ENCODE assay signal across 14 cellular contexts in genomic region chr1:236638935-236639334, GRCh38. TPM values are rescaled to one million over a fixed set of nuclear protein-coding genes. Genes with fewer than 3 reads are reported as not detected.
DNase-seq lines count a peak whose midpoint lies in the region; ATAC-seq and TF ChIP-seq lines count a peak whose summit lies in the region.
"Had no signal": no experiment of that assay in that cellular context is flagged by ENCODE, and none has a peak within 500 bp of the region (broad histone marks: within the 10 kb centered on the region; RNA-seq: fewer than 3 reads in every experiment).

No MANE protein-coding gene starts in this region.

- H3K27ac ChIP-seq in left ventricle myocardium inferior (replicated peaks), result peak overlapping the region; percentile 75
- no peak overlapping the region for H3K27ac ChIP-seq in CD8-positive, alpha-beta memory T cell (ENCODE audit: low read depth, low read length)
- H3K27ac ChIP-seq: SJSA1 had no signal

- intact Hi-C loops in left ventricle myocardium inferior (cut with micrococcal nuclease), result no loop called here

- H3K36me3 ChIP-seq in left ventricle myocardium inferior, result no peaks in the 10 kb centered on the region
- H3K36me3 ChIP-seq in CD8-positive, alpha-beta memory T cell (ENCODE audit: insufficient read depth, low read length), result no peaks in the 10 kb centered on the region
- H3K36me3 ChIP-seq: BE2C, SJSA1 had no signal

- no peak overlapping the region for H3K27ac Mint-ChIP-seq in CD8-positive, alpha-beta memory T cell
- no peak overlapping the region for H3K27ac Mint-ChIP-seq in effector memory CD8-positive, alpha-beta T cell

- no peaks in the 10 kb centered on the region for H3K4me1 Mint-ChIP-seq in CD8-positive, alpha-beta memory T cell
- no peaks in the 10 kb centered on the region for H3K4me1 Mint-ChIP-seq in effector memory CD8-positive, alpha-beta T cell (ENCODE audit: low read depth in 2 of 2)
- H3K4me1 Mint-ChIP-seq: CD4-positive, alpha-beta memory T cell had no signal

- peak overlapping the region; percentile 53 for H3K4me3 ChIP-seq in left ventricle myocardium inferior
- H3K4me3 ChIP-seq in CD8-positive, alpha-beta memory T cell (ENCODE audit: low read length), result no peak overlapping the region
- H3K4me3 ChIP-seq: SJSA1 had no signal

- POLR2A ChIA-PET in CD8-positive, alpha-beta memory T cell (lab: Charles Lee), result no interaction called here

- H3K4me3 Mint-ChIP-seq in CD8-positive, alpha-beta memory T cell, result no peak overlapping the region
- no peak overlapping the region for H3K4me3 Mint-ChIP-seq in effector memory CD8-positive, alpha-beta T cell
- H3K4me3 Mint-ChIP-seq: CD4-positive, alpha-beta memory T cell had no signal

- DNase-seq in DMS53 (lab: John Stamatoyannopoulos, UW), result peak; percentile 42
- DNase-seq in DMS53 treated with DMSO at 0.1 percent for 48 hours (lab: John Stamatoyannopoulos, UW; ENCODE audit: unreplicated experiment), result no peak
- DNase-seq in NCI-H345 treated with DMSO at 0.1 percent for 48 hours (lab: John Stamatoyannopoulos, UW; ENCODE audit: unreplicated experiment), result peak; percentile 49
- DNase-seq in left ventricle myocardium inferior, result peak; percentile 18
- peak; percentile 15 for DNase-seq in retina
- no peak for DNase-seq in CD8-positive, alpha-beta memory T cell
- DNase-seq in effector memory CD8-positive, alpha-beta T cell, result no peak
- no peak for DNase-seq in NCI-H2171 (lab: John Stamatoyannopoulos, UW)
- DNase-seq: 8988T; BE2C; CD4-positive, alpha-beta memory T cell; NCI-H1417 treated with DMSO at 0.1 percent for 48 hours; NCI-H526 had no signal

- peaks cover 0 to 2% (median 0%) of the 10 kb centered on the region in 5 donors for H3K9me3 Mint-ChIP-seq in CD8-positive, alpha-beta memory T cell
- no peaks in the 10 kb centered on the region for H3K9me3 Mint-ChIP-seq in effector memory CD8-positive, alpha-beta T cell

- no peak for TF ChIP-seq CTCF in left ventricle myocardium inferior (IDR thresholded peaks at IDR 0.05; ENCODE audit: borderline replicate concordance)

- H3K27me3 ChIP-seq in left ventricle myocardium inferior (ENCODE audit: low read depth), result no peaks in the 10 kb centered on the region
- H3K27me3 ChIP-seq in CD8-positive, alpha-beta memory T cell (ENCODE audit: insufficient read depth, low read length, poor library complexity, severe bottlenecking), result no peaks in the 10 kb centered on the region
- H3K27me3 ChIP-seq: BE2C, SJSA1 had no signal

- H3K27me3 Mint-ChIP-seq in CD8-positive, alpha-beta memory T cell, result peaks cover 14 to 34% of the 10 kb centered on the region in 2 donors
- H3K27me3 Mint-ChIP-seq in effector memory CD8-positive, alpha-beta T cell, result peaks cover 38 to 48% of the 10 kb centered on the region in 2 donors

- H3K36me3 Mint-ChIP-seq in CD8-positive, alpha-beta memory T cell, result no peaks in the 10 kb centered on the region
- H3K36me3 Mint-ChIP-seq in effector memory CD8-positive, alpha-beta T cell (ENCODE audit: insufficient read depth), result peaks cover 3% of the 10 kb centered on the region
- H3K36me3 Mint-ChIP-seq: CD4-positive, alpha-beta memory T cell had no signal

- no peaks in the 10 kb centered on the region for H3K9me3 ChIP-seq in left ventricle myocardium inferior (replicated peaks)
- no peaks in the 10 kb centered on the region for H3K9me3 ChIP-seq in CD8-positive, alpha-beta memory T cell (ENCODE audit: low read length)
- H3K9me3 ChIP-seq: BE2C, SJSA1 had no signal

- ATAC-seq in effector memory CD8-positive, alpha-beta T cell (replicated peaks), result no peak

- peaks cover 4% of the 10 kb centered on the region for H3K4me1 ChIP-seq in left ventricle myocardium inferior
- H3K4me1 ChIP-seq in CD8-positive, alpha-beta memory T cell (ENCODE audit: insufficient read depth, low read length), result no peaks in the 10 kb centered on the region
- H3K4me1 ChIP-seq: BE2C, SJSA1 had no signal

- CTCF ChIA-PET in CD8-positive, alpha-beta memory T cell (lab: Charles Lee), result no interaction called here

RNA-seq across cellular contexts. Expression of gene HEATR1, which starts 34.6 kb away (rescaled TPM):
- 12.8 TPM for total RNA-seq in left ventricle myocardium inferior
- total RNA-seq in CD8-positive, alpha-beta memory T cell, result 100 to 1,000 TPM; 101 to 106 TPM
- 14.2 TPM for polyA plus RNA-seq in CD8-positive, alpha-beta memory T cell

RNA-seq across cellular contexts. Expression of gene ACTN2, which starts 47.4 kb away (rescaled TPM):
- 2,454 TPM for total RNA-seq in left ventricle myocardium inferior
- not detected for total RNA-seq in CD8-positive, alpha-beta memory T cell
- not detected for polyA plus RNA-seq in CD8-positive, alpha-beta memory T cell
- total RNA-seq: CD4-positive, alpha-beta memory T cell; SJSA1 had no signal
- polyA plus RNA-seq: CD4-positive, alpha-beta memory T cell had no signal

Comparison
In these comparisons a context has a peak if more than half of its experiments do, and no peak if none do; other contexts are left out.
1. DNase-seq: peak in DMS53 (single experiment), NCI-H345 treated with DMSO at 0.1 percent for 48 hours (single experiment), left ventricle myocardium inferior (single experiment) and retina (single experiment); none in DMS53 treated with DMSO at 0.1 percent for 48 hours (single experiment), CD8-positive, alpha-beta memory T cell (0 of 5), effector memory CD8-positive, alpha-beta T cell (0 of 3) and NCI-H2171 (single experiment).
2. RNA of gene ACTN2, which starts 47.4 kb away (total RNA-seq): 2,454 TPM in left ventricle myocardium inferior (single experiment); not detected in CD8-positive, alpha-beta memory T cell; every median in the first group is over 1,000 times any median in the second.